Comparison of ENCODE assay signal across 9 cellular contexts in genomic region chr3:40213556-40213955, GRCh38.
"Had no signal": no experiment of that assay in that cellular context is flagged by ENCODE, and none has a peak within 500 bp of the region (broad histone marks: within the 10 kb centered on the region; RNA-seq: fewer than 3 reads in every experiment).

No MANE protein-coding gene starts in this region.

- H3K9ac ChIP-seq: GM23248 had no signal

- FAIRE-seq: HTR-8/SVneo had no signal

- H3K4me3 ChIP-seq: GM23248, HAP-1 had no signal

- H3K4me1 ChIP-seq: HAP-1 had no signal

- ATAC-seq: HCT116 had no signal

- H3K9me3 ChIP-seq: HAP-1 had no signal

- H3K27ac ChIP-seq: GM23248 had no signal

- H2AFZ ChIP-seq: GM23248 had no signal

- H3K36me3 ChIP-seq: HAP-1 had no signal

- DNase-seq: GM23248, GOT3, H7, HFFc6, IMR-90, KBM-7 had no signal
